In genomic region chr1:29506678-29507225, GRCh38 we compare ENCODE assay signal across 18 cellular contexts.
"Had no signal": no experiment of that assay in that cellular context is flagged by ENCODE, and none has a peak within 500 bp of the region (broad histone marks: within the 10 kb centered on the region; RNA-seq: fewer than 3 reads in every experiment).

No MANE protein-coding gene starts in this region.

- H3K4me1 ChIP-seq: body of pancreas, foreskin keratinocyte had no signal

- ATAC-seq: activated T-cell treated with anti-CD3 and anti-CD28 coated beads, Interleukin-2, amount 50 U/mL, for 72 hours; body of pancreas; foreskin keratinocyte; stimulated activated memory B cell treated with anti-CD40 and anti-IgM and Interleukin-4, amounts not matched to agents 10 μg/mL and 1 μg/mL and 100 μg/mL, for 72 hours had no signal

- H3K27ac ChIP-seq: body of pancreas, foreskin keratinocyte, ovary, transverse colon had no signal

- DNase-seq: activated CD4-positive, alpha-beta T cell treated with anti-CD3 and anti-CD28 coated beads for 1 hour; activated CD4-positive, alpha-beta T cell treated with anti-CD3 and anti-CD28 coated beads, Interleukin-2, amount 50 U/mL, for 4 hours; activated naive CD8-positive, alpha-beta T cell treated with anti-CD3 and anti-CD28 coated beads for 36 hours; activated T-cell treated with anti-CD3 and anti-CD28 coated beads, Interleukin-2, amount 50 U/mL, for 72 hours; amygdala; body of pancreas; central memory CD4-positive, alpha-beta T cell; cortex of kidney; effector CD8-positive, alpha-beta T cell; stimulated activated CD4-positive, alpha-beta T cell treated with anti-CD3 and anti-CD28 coated beads, Interleukin-2, amount 100 ng/mL, for 48 hours; T-helper 1 cell; T1000; transverse colon had no signal

- H3K9me3 ChIP-seq: body of pancreas, ovary, transverse colon had no signal

- H3K4me3 Mint-ChIP-seq: activated naive CD8-positive, alpha-beta T cell treated with anti-CD3 and anti-CD28 coated beads for 36 hours; activated T-cell treated with anti-CD3 and anti-CD28 coated beads, Interleukin-2, amount 50 U/mL, for 72 hours; mesothelial cell of epicardium; neural crest cell; stimulated activated memory B cell treated with anti-CD40 and anti-IgM and Interleukin-4, amounts not matched to agents 10 μg/mL and 1 μg/mL and 100 μg/mL, for 72 hours had no signal

- H3K36me3 Mint-ChIP-seq: activated naive CD8-positive, alpha-beta T cell treated with anti-CD3 and anti-CD28 coated beads for 36 hours; mesothelial cell of epicardium; stimulated activated memory B cell treated with anti-CD40 and anti-IgM and Interleukin-4, amounts not matched to agents 10 μg/mL and 1 μg/mL and 100 μg/mL, for 72 hours had no signal

- H3K4me1 Mint-ChIP-seq: activated naive CD8-positive, alpha-beta T cell treated with anti-CD3 and anti-CD28 coated beads for 36 hours; stimulated activated memory B cell treated with anti-CD40 and anti-IgM and Interleukin-4, amounts not matched to agents 10 μg/mL and 1 μg/mL and 100 μg/mL, for 72 hours had no signal

- H3K27ac Mint-ChIP-seq: activated naive CD8-positive, alpha-beta T cell treated with anti-CD3 and anti-CD28 coated beads for 36 hours; activated T-cell treated with anti-CD3 and anti-CD28 coated beads, Interleukin-2, amount 50 U/mL, for 72 hours; mesothelial cell of epicardium; stimulated activated memory B cell treated with anti-CD40 and anti-IgM and Interleukin-4, amounts not matched to agents 10 μg/mL and 1 μg/mL and 100 μg/mL, for 72 hours had no signal

- H3K9me3 Mint-ChIP-seq: activated naive CD8-positive, alpha-beta T cell treated with anti-CD3 and anti-CD28 coated beads for 36 hours; neural crest cell had no signal

- H3K36me3 ChIP-seq: ovary, transverse colon had no signal

- H3K27me3 ChIP-seq: body of pancreas, ovary had no signal

- H3K4me3 ChIP-seq: body of pancreas, ovary, transverse colon had no signal
